Comparison of ENCODE assay signal across 18 cellular contexts in the genomic region with DNA sequence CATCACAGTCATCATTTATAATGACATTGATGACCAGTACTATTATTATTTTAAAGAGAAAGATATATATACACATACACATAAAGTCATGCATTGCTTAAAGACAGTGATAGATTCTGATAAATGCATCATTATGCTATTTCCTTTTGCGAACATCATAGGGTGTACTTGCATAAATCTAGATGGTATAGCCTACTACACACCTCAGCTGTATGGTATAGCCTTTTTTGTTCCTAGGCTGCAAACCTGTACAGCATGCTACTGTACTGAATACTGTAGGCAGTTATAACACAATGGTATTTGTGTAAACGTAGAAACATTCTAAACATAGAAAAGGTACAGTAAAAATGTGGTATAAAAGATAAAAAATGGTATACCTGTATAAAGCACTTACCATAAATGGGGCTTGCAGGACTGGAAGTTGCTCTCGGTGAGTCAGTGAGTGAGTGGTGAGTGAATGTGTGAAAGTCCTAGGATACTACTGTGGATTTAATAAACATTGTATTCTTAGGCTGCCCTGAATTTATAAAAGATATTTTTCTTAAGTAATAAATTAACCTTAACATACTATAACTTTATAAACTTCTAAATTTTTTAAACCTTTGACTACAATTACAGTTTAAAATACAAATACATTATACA. TPM values are rescaled to one million over a fixed set of nuclear protein-coding genes. Genes with fewer than 3 reads are reported as not detected.
DNase-seq lines count a peak whose midpoint lies in the region; ATAC-seq and TF ChIP-seq lines count a peak whose summit lies in the region.
"Had no signal": no experiment of that assay in that cellular context is flagged by ENCODE, and none has a peak within 500 bp of the region (broad histone marks: within the 10 kb centered on the region; RNA-seq: fewer than 3 reads in every experiment).

No MANE protein-coding gene starts in this region.

- POLR2A ChIA-PET in HEK293 (lab: Yijun Ruan, JAX), result no interaction called here

- peak; percentile 54 for ATAC-seq in left lung
- ATAC-seq in GM18858 (IDR thresholded peaks at IDR 0.05; ENCODE audit: unreplicated experiment), result no peak
- ATAC-seq in HG02678 (IDR thresholded peaks at IDR 0.05; ENCODE audit: unreplicated experiment), result no peak
- ATAC-seq: WTC11 had no signal

- H3K9me3 ChIP-seq in HEK293 (ENCODE audit: control insufficient read depth, insufficient read depth, low read depth, low read length), result no peaks in the 10 kb centered on the region
- no peaks in the 10 kb centered on the region for H3K9me3 ChIP-seq in left lung
- H3K9me3 ChIP-seq: pancreas, right lobe of liver, tibial artery had no signal

- intact Hi-C loops in left lung (cut with DNase I), result no loop called here

- DNase-seq in ELR (ENCODE audit: low read depth) (peak; percentile 45), left lung (no peak), ACHN (no peak), NCI-H446 treated with DMSO at 0.1 percent for 48 hours (lab: John Stamatoyannopoulos, UW) (no peak)
- DNase-seq: activated naive CD8-positive, alpha-beta T cell treated with anti-CD3 and anti-CD28 coated beads, Interleukin-2, amount 10 ng/mL, durations not matched to agents 7 days and 5 days; foreskin melanocyte; NCI-H1694 had no signal

- peak overlapping the region in 3 of 5 experiments; percentile 52 to 82 (median 68) for H3K4me3 Mint-ChIP-seq in brain
- H3K4me3 Mint-ChIP-seq: CD4-positive, CD25-positive, alpha-beta regulatory T cell; WTC11 had no signal

- TF ChIP-seq CTCF in HEK293 (tag by site-specific recombination; IDR thresholded peaks at IDR 0.05) (no peak), brain (conservative IDR thresholded peaks at IDR 0.05) (no peak), left lung (IDR thresholded peaks at IDR 0.05) (no peak)

- H3K36me3 ChIP-seq in HEK293 (ENCODE audit: control insufficient read depth in 2 of 2, insufficient read depth in 1 of 2, low read length in 2 of 2) (no peaks in the 10 kb centered on the region), left lung (no peaks in the 10 kb centered on the region)
- H3K36me3 ChIP-seq: pancreas, right lobe of liver, tibial artery had no signal

- H3K27ac ChIP-seq in HEK293 (ENCODE audit: extremely low read depth, low read depth, low read length), result no peak overlapping the region
- no peak overlapping the region for H3K27ac ChIP-seq in left lung
- H3K27ac ChIP-seq: hepatocyte, pancreas, right lobe of liver, tibial artery had no signal

- CTCF ChIA-PET in HEK293 (lab: Yijun Ruan, JAX), result interaction anchor here (0.6 to 0.7 kb wide), 2 partner anchors 43 to 59 kb away, joined by 3 to 4 read pairs; no protein-coding TSS in a partner anchor

- in situ Hi-C loops in ACHN (cut with HindIII; ENCODE audit: low pct_ligation_motif_present, low pct_unique_long_range_greater_than_20kb, low sequenced_read_pairs), result no loop called here

- peaks cover 19% of the 10 kb centered on the region for H3K4me1 ChIP-seq in HEK293 (ENCODE audit: control insufficient read depth, insufficient read depth, low read length)
- H3K4me1 ChIP-seq in left lung, result peaks cover 19 to 85% of the 10 kb centered on the region in 2 donors

- H3K27me3 Mint-ChIP-seq in brain, result no peaks in the 10 kb centered on the region
- H3K27me3 Mint-ChIP-seq: activated naive CD8-positive, alpha-beta T cell treated with anti-CD3 and anti-CD28 coated beads, Interleukin-2, amount 10 ng/mL, durations not matched to agents 7 days and 5 days; CD4-positive, CD25-positive, alpha-beta regulatory T cell; stimulated activated naive CD8-positive, alpha-beta T cell treated with anti-CD3 and anti-CD28 coated beads, Interleukin-15, Interleukin-2, amounts not matched to agents 100 ng/mL and 50 ng/mL, for 24 hours had no signal

- no peaks in the 10 kb centered on the region for H3K27me3 ChIP-seq in left lung
- H3K27me3 ChIP-seq: hepatocyte, pancreas, right lobe of liver, tibial artery had no signal

- H3K9me3 Mint-ChIP-seq in brain, result peaks cover 0 to 22% (median 8%) of the 10 kb centered on the region in 5 experiments
- H3K9me3 Mint-ChIP-seq: activated naive CD8-positive, alpha-beta T cell treated with anti-CD3 and anti-CD28 coated beads, Interleukin-2, amount 10 ng/mL, durations not matched to agents 7 days and 5 days; CD4-positive, CD25-positive, alpha-beta regulatory T cell; stimulated activated naive CD8-positive, alpha-beta T cell treated with anti-CD3 and anti-CD28 coated beads, Interleukin-15, Interleukin-2, amounts not matched to agents 100 ng/mL and 50 ng/mL, for 24 hours; WTC11 had no signal

- H3K4me3 ChIP-seq in HEK293 (ENCODE audit: low read depth, low read length) (no peak overlapping the region), left lung (no peak overlapping the region)
- H3K4me3 ChIP-seq: hepatocyte, pancreas, right lobe of liver, tibial artery had no signal

- peaks cover 63% of the 10 kb centered on the region for H3K36me3 Mint-ChIP-seq in brain
- H3K36me3 Mint-ChIP-seq: CD4-positive, CD25-positive, alpha-beta regulatory T cell; WTC11 had no signal

- peak overlapping the region in 2 of 5 experiments; percentile 70 to 90 for H3K27ac Mint-ChIP-seq in brain
- H3K27ac Mint-ChIP-seq: activated naive CD8-positive, alpha-beta T cell treated with anti-CD3 and anti-CD28 coated beads, Interleukin-2, amount 10 ng/mL, durations not matched to agents 7 days and 5 days; CD4-positive, CD25-positive, alpha-beta regulatory T cell; stimulated activated naive CD8-positive, alpha-beta T cell treated with anti-CD3 and anti-CD28 coated beads, Interleukin-15, Interleukin-2, amounts not matched to agents 100 ng/mL and 50 ng/mL, for 24 hours had no signal

- H3K4me1 Mint-ChIP-seq in brain, result peaks cover 86% of the 10 kb centered on the region

TF ChIP-seq in HEK293, 187 proteins besides CTCF, POLR2A, EP300 and RAD21:
- TF ChIP-seq ZNF664 (tag by site-specific recombination; IDR thresholded peaks at IDR 0.05) (no peak), ZNF174 (tag by site-specific recombination; IDR thresholded peaks at IDR 0.05) (no peak), ZNF473 (tag by site-specific recombination; IDR thresholded peaks at IDR 0.05) (no peak), ZNF629 (tag by site-specific recombination; IDR thresholded peaks at IDR 0.05) (no peak), ZNF48 (tag by site-specific recombination; IDR thresholded peaks at IDR 0.05) (no peak), FEZF1 (tag by site-specific recombination; IDR thresholded peaks at IDR 0.05) (no peak), ZSCAN30 (tag by site-specific recombination; IDR thresholded peaks at IDR 0.05) (no peak), PRDM10 (tag by site-specific recombination; IDR thresholded peaks at IDR 0.05) (peak; percentile 45; the same call in 1 of the 2 replicates)
- TF ChIP-seq, protein P1, sequence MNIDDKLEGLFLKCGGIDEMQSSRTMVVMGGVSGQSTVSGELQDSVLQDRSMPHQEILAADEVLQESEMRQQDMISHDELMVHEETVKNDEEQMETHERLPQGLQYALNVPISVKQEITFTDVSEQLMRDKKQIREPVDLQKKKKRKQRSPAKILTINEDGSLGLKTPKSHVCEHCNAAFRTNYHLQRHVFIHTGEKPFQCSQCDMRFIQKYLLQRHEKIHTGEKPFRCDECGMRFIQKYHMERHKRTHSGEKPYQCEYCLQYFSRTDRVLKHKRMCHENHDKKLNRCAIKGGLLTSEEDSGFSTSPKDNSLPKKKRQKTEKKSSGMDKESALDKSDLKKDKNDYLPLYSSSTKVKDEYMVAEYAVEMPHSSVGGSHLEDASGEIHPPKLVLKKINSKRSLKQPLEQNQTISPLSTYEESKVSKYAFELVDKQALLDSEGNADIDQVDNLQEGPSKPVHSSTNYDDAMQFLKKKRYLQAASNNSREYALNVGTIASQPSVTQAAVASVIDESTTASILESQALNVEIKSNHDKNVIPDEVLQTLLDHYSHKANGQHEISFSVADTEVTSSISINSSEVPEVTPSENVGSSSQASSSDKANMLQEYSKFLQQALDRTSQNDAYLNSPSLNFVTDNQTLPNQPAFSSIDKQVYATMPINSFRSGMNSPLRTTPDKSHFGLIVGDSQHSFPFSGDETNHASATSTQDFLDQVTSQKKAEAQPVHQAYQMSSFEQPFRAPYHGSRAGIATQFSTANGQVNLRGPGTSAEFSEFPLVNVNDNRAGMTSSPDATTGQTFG (tag by site-specific recombination; IDR thresholded peaks at IDR 0.05; ENCODE audit: borderline replicate concordance), result no peak

RNA-seq across cellular contexts. Expression of gene QKI, which starts 23.9 kb away (rescaled TPM):
- 70.0 TPM for polyA plus RNA-seq in brain (ENCODE audit: insufficient read depth, low read depth, low replicate concordance)
- 100 to 1,000 TPM; 162 to 195 TPM for total RNA-seq in left lung
